ENCODE assay signal across 30 cellular contexts in genomic region chr11:92276773-92277172, GRCh38. TPM values are rescaled to one million over a fixed set of nuclear protein-coding genes. Genes with fewer than 3 reads are reported as not detected.
DNase-seq lines count a peak whose midpoint lies in the region; TF ChIP-seq lines count a peak whose summit lies in the region.
"Had no signal": no experiment of that assay in that cellular context is flagged by ENCODE, and none has a peak within 500 bp of the region (broad histone marks: within the 10 kb centered on the region; RNA-seq: fewer than 3 reads in every experiment).

No MANE protein-coding gene starts in this region.

- intact Hi-C loops in breast epithelium (cut with DNase I; ENCODE audit: low total_unique reads): loop anchor here (5.0 kb wide), 2 partner anchors 49 to 236 kb away; no protein-coding TSS in a partner anchor

- no peak for TF ChIP-seq CTCF in HFF-Myc (IDR thresholded peaks at IDR 0.05; ENCODE audit: low read depth, low read length, missing control alignments)
- no peak for TF ChIP-seq CTCF in breast epithelium (IDR thresholded peaks at IDR 0.05)

- no peaks in the 10 kb centered on the region for H3K36me3 ChIP-seq in breast epithelium
- H3K36me3 ChIP-seq: HAP-1, heart left ventricle, ovary, stomach had no signal

- H3K27me3 ChIP-seq in breast epithelium: no peaks in the 10 kb centered on the region
- H3K27me3 ChIP-seq: heart left ventricle, ovary, stomach had no signal

- DNase-seq in AG08395 (ENCODE audit: low spot score) (peak; percentile 67), HFF-Myc (ENCODE audit: extremely low read depth, low read depth) (peak; percentile 30), astrocyte of the hippocampus (ENCODE audit: low read depth, low spot score) (peak; percentile 22), fibroblast of the conjunctiva (ENCODE audit: low read depth) (peak; percentile 23), HuH-7.5 (ENCODE audit: low spot score) (no peak), NCI-H510A (lab: John Stamatoyannopoulos, UW) (no peak), breast epithelium (ENCODE audit: low spot score in 2 of 2) (no peak), activated gamma-delta T cell treated with Interleukin-2 at 50 U/mL for 16 hours (no peak)
- DNase-seq: activated CD4-positive, CD25-positive, alpha-beta regulatory T cell treated with anti-CD3 and anti-CD28 coated beads, Interleukin-2, amount 50 U/mL, for 72 hours; activated naive CD4-positive, alpha-beta T cell; activated T-cell treated with anti-CD3 and anti-CD28 coated beads, Interleukin-2, amount 50 U/mL, for 1 hour; C1 segment of cervical spinal cord; DND-41; effector CD4-positive, alpha-beta T cell; heart left ventricle; KG1; left colon; mesendoderm; naive B cell; NCI-H1048; NCI-H187; NCI-H2227 treated with DMSO at 0.1 percent for 48 hours; NCI-H774; ovary; right cardiac atrium; SHP77; stomach; trophoblast cell had no signal

- H3K9me3 ChIP-seq in breast epithelium: no peaks in the 10 kb centered on the region
- H3K9me3 ChIP-seq: HAP-1, heart left ventricle, ovary, stomach had no signal

- H3K4me3 ChIP-seq in HFF-Myc (replicated peaks; ENCODE audit: low read depth, low read length) (no peak overlapping the region), breast epithelium (no peak overlapping the region)
- H3K4me3 ChIP-seq: HAP-1, heart left ventricle, ovary, stomach had no signal

- H3K4me1 ChIP-seq in breast epithelium: no peaks in the 10 kb centered on the region
- H3K4me1 ChIP-seq: HAP-1, heart left ventricle, stomach had no signal

- no peak for TF ChIP-seq POLR2A in breast epithelium (IDR thresholded peaks at IDR 0.05)

- no peak overlapping the region for H3K27ac ChIP-seq in breast epithelium
- H3K27ac ChIP-seq: heart left ventricle, ovary, stomach had no signal

RNA-seq across cellular contexts. Expression of gene FAT3, which starts 52.2 kb away (rescaled TPM):
- 1 to 10 TPM in 1 of 3 donors, under 1 TPM in 2; 0.64 to 5.0 (median 0.66) TPM for total RNA-seq in breast epithelium
- total RNA-seq: HT-29 had no signal

Comparison
In these comparisons a context has a peak if more than half of its experiments do, and no peak if none do; other contexts are left out.
1. DNase-seq: peak in AG08395 (single experiment), HFF-Myc (single experiment), astrocyte of the hippocampus (single experiment) and fibroblast of the conjunctiva (single experiment); none in HuH-7.5 (single experiment), NCI-H510A (single experiment), breast epithelium (0 of 2) and activated gamma-delta T cell treated with Interleukin-2 at 50 U/mL for 16 hours (single experiment).